8 cellular contexts compared by ENCODE assay signal in genomic region chr20:34874094-34874654, GRCh38. TPM values are rescaled to one million over a fixed set of nuclear protein-coding genes. Genes with fewer than 3 reads are reported as not detected.
DNase-seq lines count a peak whose midpoint lies in the region; ATAC-seq, FAIRE-seq and TF ChIP-seq lines count a peak whose summit lies in the region.

No MANE protein-coding gene starts in this region.

- peak; percentile 92 for TF ChIP-seq CTCF in NB4 (IDR thresholded peaks at IDR 0.05; ENCODE audit: low read depth, low read length)
- peak; percentile 64 for TF ChIP-seq CTCF in glutamatergic neuron (IDR thresholded peaks at IDR 0.05; ENCODE audit: partially characterized antibody, unreplicated experiment)
- TF ChIP-seq CTCF in osteocyte (IDR thresholded peaks at IDR 0.05): peak; percentile 87
- peak; percentile 58 to 88 (median 75) for TF ChIP-seq CTCF in vagina (IDR thresholded peaks at IDR 0.05)

- peak; percentile 87 for FAIRE-seq in G401.6 (lab: Jason Lieb, UNC)

- H3K36me3 Mint-ChIP-seq in activated naive CD8-positive, alpha-beta T cell treated with anti-CD3 and anti-CD28 coated beads for 36 hours: peaks cover 5% of the 10 kb centered on the region
- H3K36me3 Mint-ChIP-seq in glutamatergic neuron (ENCODE audit: unreplicated experiment) (no peaks in the 10 kb centered on the region), osteocyte (ENCODE audit: unreplicated experiment) (no peaks in the 10 kb centered on the region)

- peaks cover 52% of the 10 kb centered on the region for H3K4me1 Mint-ChIP-seq in activated naive CD8-positive, alpha-beta T cell treated with anti-CD3 and anti-CD28 coated beads for 36 hours
- H3K4me1 Mint-ChIP-seq in glutamatergic neuron (ENCODE audit: low read depth, unreplicated experiment): peaks cover 22% of the 10 kb centered on the region
- H3K4me1 Mint-ChIP-seq in osteocyte (ENCODE audit: unreplicated experiment): peaks cover 43% of the 10 kb centered on the region

- H3K36me3 ChIP-seq in vagina: no peaks in the 10 kb centered on the region

- H3K9me3 Mint-ChIP-seq in activated naive CD8-positive, alpha-beta T cell treated with anti-CD3 and anti-CD28 coated beads for 36 hours: no peaks in the 10 kb centered on the region
- H3K9me3 Mint-ChIP-seq in glutamatergic neuron (ENCODE audit: unreplicated experiment): peaks cover 15% of the 10 kb centered on the region
- H3K9me3 Mint-ChIP-seq in osteocyte (ENCODE audit: unreplicated experiment): no peaks in the 10 kb centered on the region

- no peak for ATAC-seq in HG03175 (IDR thresholded peaks at IDR 0.05; ENCODE audit: unreplicated experiment)

- H3K27me3 ChIP-seq in vagina: no peaks in the 10 kb centered on the region

- H3K27ac Mint-ChIP-seq in activated naive CD8-positive, alpha-beta T cell treated with anti-CD3 and anti-CD28 coated beads for 36 hours: no peak overlapping the region
- H3K27ac Mint-ChIP-seq in glutamatergic neuron (ENCODE audit: unreplicated experiment) (peak overlapping the region; percentile 89), osteocyte (ENCODE audit: unreplicated experiment) (peak overlapping the region; percentile 44)

- H3K27me3 Mint-ChIP-seq in activated naive CD8-positive, alpha-beta T cell treated with anti-CD3 and anti-CD28 coated beads for 36 hours: no peaks in the 10 kb centered on the region
- H3K27me3 Mint-ChIP-seq in glutamatergic neuron (ENCODE audit: unreplicated experiment) (peaks cover 16% of the 10 kb centered on the region), osteocyte (ENCODE audit: unreplicated experiment) (no peaks in the 10 kb centered on the region)

- intact Hi-C loops in vagina (cut with DNase I): loop anchor here (2.0 kb wide), 1 partner anchor 81 kb away; the partner anchor contains the start of genes GSS and MYH7B

- H3K27ac ChIP-seq in vagina: peak overlapping the region; percentile 96

- H3K9me3 ChIP-seq in vagina: no peaks in the 10 kb centered on the region

- TF ChIP-seq POLR2A in NB4 (IDR thresholded peaks at IDR 0.05; ENCODE audit: extremely low read depth, insufficient read length) (no peak), vagina (IDR thresholded peaks at IDR 0.05) (no peak)

- no peak overlapping the region for H3K4me3 ChIP-seq in NB4 (ENCODE audit: low read depth, low read length)
- H3K4me3 ChIP-seq in vagina: no peak overlapping the region

- DNase-seq in NB4 (ENCODE audit: low read depth) (peak; percentile 88), SHP77 (lab: John Stamatoyannopoulos, UW) (peak; percentile 84 to 85), glutamatergic neuron (peak; percentile 77), osteocyte (ENCODE audit: extremely low spot score, unreplicated experiment) (peak; percentile 91), vagina (ENCODE audit: extremely low spot score in 2 of 2) (peak in 1 of 2 donors; percentile 89)
- peak; percentile 51 for DNase-seq in activated naive CD8-positive, alpha-beta T cell treated with anti-CD3 and anti-CD28 coated beads for 36 hours

- H3K4me3 Mint-ChIP-seq in activated naive CD8-positive, alpha-beta T cell treated with anti-CD3 and anti-CD28 coated beads for 36 hours: peak overlapping the region; percentile 60
- H3K4me3 Mint-ChIP-seq in glutamatergic neuron (ENCODE audit: unreplicated experiment) (peak overlapping the region; percentile 90), osteocyte (ENCODE audit: unreplicated experiment) (peak overlapping the region; percentile 84)

- peaks cover 61% of the 10 kb centered on the region for H3K4me1 ChIP-seq in vagina

RNA-seq across cellular contexts. Expression of gene GGT7, which starts 1.5 kb away (rescaled TPM):
- 10 to 100 TPM; 10.5 to 10.9 TPM for total RNA-seq in activated naive CD8-positive, alpha-beta T cell treated with anti-CD3 and anti-CD28 coated beads for 36 hours
- 81.9 TPM for total RNA-seq in glutamatergic neuron (ENCODE audit: unreplicated experiment)
- total RNA-seq in osteocyte: 32.8 and 37.0 TPM in 2 replicates
- 18.9 TPM for total RNA-seq in vagina

RNA-seq across cellular contexts. Expression of gene ACSS2, which starts 2.2 kb away (rescaled TPM):
- total RNA-seq in activated naive CD8-positive, alpha-beta T cell treated with anti-CD3 and anti-CD28 coated beads for 36 hours: 10 to 100 TPM in 1 of 2 experiments, 1 to 10 TPM in 1; 8.7 to 11.0 TPM
- 53.3 TPM for total RNA-seq in glutamatergic neuron (ENCODE audit: unreplicated experiment)
- total RNA-seq in osteocyte: 28.2 and 31.1 TPM in 2 replicates
- total RNA-seq in vagina: 56.2 TPM

RNA-seq across cellular contexts. Expression of gene NCOA6, which starts 48.7 kb away (rescaled TPM):
- total RNA-seq in activated naive CD8-positive, alpha-beta T cell treated with anti-CD3 and anti-CD28 coated beads for 36 hours: 10 to 100 TPM; 17.3 to 19.5 TPM
- total RNA-seq in glutamatergic neuron (ENCODE audit: unreplicated experiment) (45.6 TPM), osteocyte (33.4 and 33.9 TPM in 2 replicates), vagina (19.2 TPM)
